ENCODE assay signal across 26 cellular contexts in genomic region chr2:187477041-187477440, GRCh38. TPM values are rescaled to one million over a fixed set of nuclear protein-coding genes. Genes with fewer than 3 reads are reported as not detected.
"Had no signal": no experiment of that assay in that cellular context is flagged by ENCODE, and none has a peak within 500 bp of the region (broad histone marks: within the 10 kb centered on the region; RNA-seq: fewer than 3 reads in every experiment).

No MANE protein-coding gene starts in this region.

- H3K9me3 ChIP-seq: adrenal gland, body of pancreas, breast epithelium, MG63, SJCRH30, SK-N-SH had no signal

- H3K27ac ChIP-seq: adrenal gland, body of pancreas, breast epithelium, SJCRH30 had no signal

- H3K4me2 ChIP-seq: SK-N-SH had no signal

- FAIRE-seq: astrocyte, TTC549 had no signal

- H3K4me1 ChIP-seq: body of pancreas, breast epithelium, SJCRH30 had no signal

- ATAC-seq: activated CD8-positive, alpha-beta T cell treated with anti-CD3 and anti-CD28 coated beads for 36 hours; body of pancreas had no signal

- H3K4me3 ChIP-seq: adrenal gland, body of pancreas, breast epithelium, MG63, SJCRH30 had no signal

- H3K9me2 ChIP-seq: SK-N-SH had no signal

- H3K27me3 ChIP-seq: adrenal gland, body of pancreas, breast epithelium, MG63, SJCRH30 had no signal

- DNase-seq: activated CD4-positive, alpha-beta T cell treated with anti-CD3 and anti-CD28 coated beads, Interleukin-2, amount 10 ng/mL, durations not matched to agents 24 days and 14 days; activated CD4-positive, alpha-beta T cell treated with anti-CD3 and anti-CD28 coated beads, Interleukin-2, amount 50 U/mL, for 4 hours; activated CD8-positive, alpha-beta T cell treated with anti-CD3 and anti-CD28 coated beads for 36 hours; activated gamma-delta T cell; activated naive CD4-positive, alpha-beta T cell treated with Interleukin-2 at 50 U/mL for 16 hours; activated naive CD8-positive, alpha-beta T cell treated with anti-CD3 and anti-CD28 coated beads, Interleukin-2, amount 10 ng/mL, durations not matched to agents 7 days and 5 days; activated T-cell treated with anti-CD3 and anti-CD28 coated beads, Interleukin-2, amount 50 U/mL, for 24 hours; body of pancreas; Kasumi-1; KG1; MG63; NCI-H1048; NCI-H1436 treated with DMSO at 0.1 percent for 48 hours; NCI-H1694 treated with DMSO at 0.1 percent for 48 hours; NCI-H2029; NCI-H345; NCI-H524 treated with DMSO at 0.1 percent for 48 hours; NK-92 treated with Interleukin-12 subunit alpha and Interleukin-12 subunit beta, amount 100 ng/mL, for 24 hours; SHP77; SJCRH30; SK-N-SH had no signal

- H3K9ac ChIP-seq: SK-N-SH had no signal

- H3K36me3 ChIP-seq: adrenal gland, breast epithelium had no signal

RNA-seq across cellular contexts. Expression of gene CALCRL, which starts 29.0 kb away (rescaled TPM):
- total RNA-seq: OCI-LY7 had no signal
